Comparison of ENCODE assay signal across 15 cellular contexts in the genomic region with DNA sequence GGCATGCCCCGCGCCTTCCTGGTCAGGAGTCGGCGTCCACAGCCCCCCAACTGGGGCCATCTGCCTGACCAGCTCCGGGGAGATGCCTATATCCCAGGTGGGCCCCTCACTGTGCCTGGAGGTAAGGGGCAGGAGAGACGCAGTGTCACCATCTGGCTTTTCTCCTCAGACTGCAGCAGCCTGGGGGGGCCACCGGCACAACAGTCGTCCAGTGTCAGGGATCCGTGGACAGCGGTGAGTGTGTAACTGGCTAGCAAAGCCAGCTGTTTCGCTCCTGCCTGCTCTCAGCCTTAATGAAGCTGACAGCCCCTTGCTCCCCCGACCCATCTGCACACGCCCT. TPM values are rescaled to one million over a fixed set of nuclear protein-coding genes. Genes with fewer than 3 reads are reported as not detected.
DNase-seq lines count a peak whose midpoint lies in the region; ATAC-seq and TF ChIP-seq lines count a peak whose summit lies in the region.
"Had no signal": no experiment of that assay in that cellular context is flagged by ENCODE, and none has a peak within 500 bp of the region (broad histone marks: within the 10 kb centered on the region; RNA-seq: fewer than 3 reads in every experiment).

No MANE protein-coding gene starts in this region.

- DNase-seq in NT2/D1 (ENCODE audit: low read depth, low spot score) (no peak), substantia nigra (lab: John Stamatoyannopoulos, UW) (peak in 4 of 49 donors; percentile 15 to 33 (median 28)), iPS-NIHi7 (ENCODE audit: extremely low spot score) (no peak)
- DNase-seq: DMS153, Kasumi-1, NCI-H1105 treated with DMSO at 0.1 percent for 48 hours, NCI-H187, NCI-H446, RPMI8226 had no signal

- WGBS in ectodermal cell, 2 experiments: 46 to 53% methylated on average over 13 of the region's 13 CpGs

- no peaks in the 10 kb centered on the region for H3K27me3 ChIP-seq in NT2/D1 (ENCODE audit: insufficient read depth, insufficient read length)
- no peaks in the 10 kb centered on the region for H3K27me3 ChIP-seq in ectodermal cell (ENCODE audit: control insufficient read depth, insufficient read depth, low read length, poor library complexity, severe bottlenecking)

- H3K4me1 ChIP-seq in HEK293 (ENCODE audit: control insufficient read depth, insufficient read depth, low read length) (peaks cover 16% of the 10 kb centered on the region), NT2/D1 (ENCODE audit: insufficient read depth, insufficient read length) (peaks cover 18% of the 10 kb centered on the region), ectodermal cell (ENCODE audit: control insufficient read depth, insufficient read depth, low read length) (peaks cover 19% of the 10 kb centered on the region)

- no peak for ATAC-seq in HG03280 (IDR thresholded peaks at IDR 0.05; ENCODE audit: unreplicated experiment)
- no peak for ATAC-seq in GM21619 (IDR thresholded peaks at IDR 0.05; ENCODE audit: unreplicated experiment)

- H3K4me3 ChIP-seq in HEK293 (ENCODE audit: low read depth, low read length) (no peak overlapping the region), NT2/D1 (ENCODE audit: insufficient read length, low read depth) (no peak overlapping the region), ectodermal cell (ENCODE audit: insufficient read depth, low read depth, low read length) (no peak overlapping the region)

- peak overlapping the region; percentile 61 for H3K9ac ChIP-seq in NT2/D1 (ENCODE audit: insufficient read length, low read depth)

- POLR2A ChIA-PET in HEK293 (lab: Yijun Ruan, JAX): no interaction called here

- H3K27ac ChIP-seq in HEK293 (ENCODE audit: extremely low read depth, low read depth, low read length) (no peak overlapping the region), ectodermal cell (ENCODE audit: insufficient read depth, low read depth, low read length, poor library complexity, severe bottlenecking) (peak overlapping the region; percentile 38), substantia nigra (ENCODE audit: low read depth, low read length, poor library complexity, severe bottlenecking) (peak overlapping the region; percentile 54)

- H3K9me3 ChIP-seq in HEK293 (ENCODE audit: control insufficient read depth, insufficient read depth, low read depth, low read length): no peaks in the 10 kb centered on the region
- H3K9me3 ChIP-seq in NT2/D1 (ENCODE audit: insufficient read depth, low read length): no peaks in the 10 kb centered on the region
- no peaks in the 10 kb centered on the region for H3K9me3 ChIP-seq in ectodermal cell (ENCODE audit: control insufficient read depth, low read length)

- CTCF ChIA-PET in HEK293 (lab: Yijun Ruan, JAX): interaction anchor here (0.6 to 1.4 kb wide), 5 partner anchors 15 to 409 kb away, joined by 3 to 5 read pairs (median 4); no protein-coding TSS in a partner anchor

- TF ChIP-seq CTCF in HEK293 (tag by site-specific recombination; IDR thresholded peaks at IDR 0.05): no peak

- peaks cover 32 to 47% of the 10 kb centered on the region in 2 experiments for H3K36me3 ChIP-seq in HEK293 (ENCODE audit: control insufficient read depth in 2 of 2, insufficient read depth in 1 of 2, low read length in 2 of 2)
- H3K36me3 ChIP-seq in NT2/D1 (ENCODE audit: insufficient read depth, insufficient read length, low read length): peaks cover 28% of the 10 kb centered on the region
- no peaks in the 10 kb centered on the region for H3K36me3 ChIP-seq in ectodermal cell (ENCODE audit: control insufficient read depth, insufficient read depth, low read length)

TF ChIP-seq in HEK293, 187 proteins besides CTCF, POLR2A, EP300 and RAD21:
- TF ChIP-seq ZNF324 (tag by site-specific recombination; IDR thresholded peaks at IDR 0.05): no peak
- no peak for TF ChIP-seq ZNF169 (tag by site-specific recombination; IDR thresholded peaks at IDR 0.05)
- TF ChIP-seq GLIS2 (tag by site-specific recombination; IDR thresholded peaks at IDR 0.05): peak; percentile 36; the same call in 1 of the 2 replicates
- TF ChIP-seq ZNF621 (tag by site-specific recombination; IDR thresholded peaks at IDR 0.05): no peak
- peak; percentile 59; the same call in 1 of the 2 replicates for TF ChIP-seq ZFP69B (tag by site-specific recombination; IDR thresholded peaks at IDR 0.05)

RNA-seq across cellular contexts. Expression of a gene that starts 0.2 kb away (rescaled TPM):
- not detected for polyA plus RNA-seq in ectodermal cell (2013, experiment 1 of 4)
- polyA plus RNA-seq in ectodermal cell (2013, experiment 2 of 4): 0.43 TPM
- polyA plus RNA-seq in ectodermal cell (2013, experiment 3 of 4): not detected
- not detected for polyA plus RNA-seq in ectodermal cell (2013, experiment 4 of 4)
- polyA plus RNA-seq: AG04450, BJ had no signal

RNA-seq across cellular contexts. Expression of a gene that starts 3.5 kb away (rescaled TPM):
- polyA plus RNA-seq in ectodermal cell (2013, experiment 1 of 4): 129 TPM
- polyA plus RNA-seq in ectodermal cell (2013, experiment 2 of 4): 97.5 TPM
- 130 TPM for polyA plus RNA-seq in ectodermal cell (2013, experiment 3 of 4)
- 132 TPM for polyA plus RNA-seq in ectodermal cell (2013, experiment 4 of 4)

RNA-seq across cellular contexts. Expression of a gene that starts 4.1 kb away (rescaled TPM):
- 236 TPM for polyA plus RNA-seq in ectodermal cell (2013, experiment 1 of 4)
- 209 TPM for polyA plus RNA-seq in ectodermal cell (2013, experiment 2 of 4)
- polyA plus RNA-seq in ectodermal cell (2013, experiment 3 of 4): 213 TPM
- 224 TPM for polyA plus RNA-seq in ectodermal cell (2013, experiment 4 of 4)

RNA-seq across cellular contexts. Expression of a gene that starts 28.7 kb away (rescaled TPM):
- polyA plus RNA-seq in ectodermal cell (2013, experiment 1 of 4): 570 TPM
- 544 TPM for polyA plus RNA-seq in ectodermal cell (2013, experiment 2 of 4)
- polyA plus RNA-seq in ectodermal cell (2013, experiment 3 of 4): 410 TPM
- polyA plus RNA-seq in ectodermal cell (2013, experiment 4 of 4): 459 TPM

RNA-seq across cellular contexts. Expression of a gene that starts 41.1 kb away (rescaled TPM):
- polyA plus RNA-seq in ectodermal cell (2013, experiment 1 of 4): not detected
- polyA plus RNA-seq in ectodermal cell (2013, experiment 2 of 4): not detected
- not detected for polyA plus RNA-seq in ectodermal cell (2013, experiment 3 of 4)
- polyA plus RNA-seq in ectodermal cell (2013, experiment 4 of 4): not detected
